Comparison of ENCODE assay signal across 21 cellular contexts in the genomic region with DNA sequence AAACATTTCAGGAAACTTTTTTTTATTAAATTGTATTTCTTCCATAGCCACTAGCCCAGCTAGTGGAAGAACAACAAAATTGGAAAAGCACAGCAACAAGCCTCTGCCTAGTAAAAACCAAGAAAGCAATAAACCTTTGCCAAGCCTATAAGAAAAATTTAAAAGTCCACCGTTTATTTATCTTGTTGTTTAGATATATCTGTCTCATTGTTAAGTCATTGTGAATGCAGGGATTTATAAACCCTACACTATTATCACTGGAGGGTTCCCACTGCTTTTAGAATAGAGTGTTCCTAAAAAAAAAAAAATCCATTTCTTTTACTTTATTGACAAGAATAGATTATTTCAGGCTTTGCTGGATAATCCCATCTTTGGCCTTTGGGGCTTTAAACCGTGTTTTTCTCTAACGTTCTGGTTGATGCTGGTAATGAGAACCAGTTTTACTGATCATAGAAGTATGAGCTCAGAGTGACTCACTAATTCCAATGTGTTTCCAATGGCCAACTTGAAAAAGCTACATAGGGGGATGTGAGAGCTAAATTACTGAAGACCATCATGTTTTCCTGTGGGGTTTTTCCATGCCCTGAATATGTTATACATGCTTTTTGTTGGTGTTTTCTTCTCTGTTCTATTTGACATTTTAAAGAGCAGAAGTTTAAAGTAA.
DNase-seq lines count a peak whose midpoint lies in the region; ATAC-seq, FAIRE-seq and TF ChIP-seq lines count a peak whose summit lies in the region.
"Had no signal": no experiment of that assay in that cellular context is flagged by ENCODE, and none has a peak within 500 bp of the region (broad histone marks: within the 10 kb centered on the region; RNA-seq: fewer than 3 reads in every experiment).

No MANE protein-coding gene starts in this region.

- peak; percentile 22 for ATAC-seq in left ventricle myocardium superior

- intact Hi-C loops in left ventricle myocardium superior (cut with micrococcal nuclease) = no loop called here

- TF ChIP-seq CTCF in right atrium auricular region (IDR thresholded peaks at IDR 0.05) = no peak
- TF ChIP-seq CTCF in bronchial epithelial cell (IDR thresholded peaks at IDR 0.05; ENCODE audit: insufficient read depth, low read length, severe bottlenecking) = no peak

- H3K36me3 ChIP-seq in right atrium auricular region (no peaks in the 10 kb centered on the region), bronchial epithelial cell (ENCODE audit: control insufficient read depth, insufficient read depth, low read length) (no peaks in the 10 kb centered on the region)
- H3K36me3 ChIP-seq: heart right ventricle had no signal

- no peak for FAIRE-seq in bronchial epithelial cell (lab: Jason Lieb, UNC)
- FAIRE-seq: endometrium, HTR-8/SVneo had no signal

- no peak for DNase-seq in left ventricle myocardium superior
- no peak for DNase-seq in right atrium auricular region (ENCODE audit: low spot score)
- DNase-seq in bronchial epithelial cell (ENCODE audit: low read depth) = peak; percentile 28
- DNase-seq in iris pigment epithelial cell (ENCODE audit: low read depth) = peak; percentile 82
- no peak for DNase-seq in NAMALWA (ENCODE audit: low spot score)
- no peak for DNase-seq in caudate nucleus (lab: John Stamatoyannopoulos, UW)
- DNase-seq in NOMO-1 treated with dmso at 0.1 percent for 144 hours (lab: John Stamatoyannopoulos, UW; ENCODE audit: unreplicated experiment) = no peak
- no peak for DNase-seq in DMS114 treated with DMSO at 0.1 percent for 48 hours (lab: John Stamatoyannopoulos, UW; ENCODE audit: unreplicated experiment)
- DNase-seq: 8988T; activated CD4-positive, CD25-positive, alpha-beta regulatory T cell; activated naive CD4-positive, alpha-beta T cell treated with Interleukin-2 at 50 U/mL for 16 hours; heart right ventricle; left cardiac atrium; MM.1S; NCI-H1930; NCI-H774; stimulated activated CD4-positive, alpha-beta T cell treated with anti-CD3 and anti-CD28 coated beads, Interleukin-15, amount 100 ng/mL, for 24 hours had no signal

- no peak overlapping the region for H3K27ac ChIP-seq in right atrium auricular region
- no peak overlapping the region for H3K27ac ChIP-seq in caudate nucleus (ENCODE audit: low read depth, low read length)
- H3K27ac ChIP-seq: parathyroid adenoma had no signal

- H3K4me3 ChIP-seq in right atrium auricular region (no peak overlapping the region), bronchial epithelial cell (ENCODE audit: low read depth, low read length) (no peak overlapping the region)
- H3K4me3 ChIP-seq: breast epithelium, heart right ventricle had no signal

- H3K4me1 ChIP-seq in right atrium auricular region = no peaks in the 10 kb centered on the region
- H3K4me1 ChIP-seq: breast epithelium, heart right ventricle, parathyroid adenoma had no signal

- no peaks in the 10 kb centered on the region for H3K9me3 ChIP-seq in right atrium auricular region
- H3K9me3 ChIP-seq: breast epithelium had no signal

- no peaks in the 10 kb centered on the region for H3K27me3 ChIP-seq in right atrium auricular region
- no peaks in the 10 kb centered on the region for H3K27me3 ChIP-seq in bronchial epithelial cell (ENCODE audit: control insufficient read depth, insufficient read depth, low read length)
- H3K27me3 ChIP-seq: breast epithelium, heart right ventricle had no signal

Comparison
In these comparisons a context has a peak if more than half of its experiments do, and no peak if none do; other contexts are left out.
1. DNase-seq: peak in bronchial epithelial cell (single experiment) and iris pigment epithelial cell (single experiment); none in left ventricle myocardium superior (single experiment), right atrium auricular region (single experiment), NAMALWA (single experiment), caudate nucleus (0 of 61), NOMO-1 treated with dmso at 0.1 percent for 144 hours (single experiment) and DMS114 treated with DMSO at 0.1 percent for 48 hours (single experiment).